Comparison of ENCODE assay signal across 9 cellular contexts in genomic region chr11:15707971-15708370, GRCh38.
A peak's percentile ranks its signal among the peaks of the same experiment; 100 is the strongest.
DNase-seq lines count a peak whose midpoint lies in the region; ATAC-seq and TF ChIP-seq lines count a peak whose summit lies in the region.
"Had no signal": no experiment of that assay in that cellular context is flagged by ENCODE, and none has a peak within 500 bp of the region (broad histone marks: within the 10 kb centered on the region; RNA-seq: fewer than 3 reads in every experiment).

No MANE protein-coding gene starts in this region.

- no peak overlapping the region for H3K27ac ChIP-seq in left lung

- DNase-seq in DMS153 treated with DMSO at 0.1 percent for 48 hours (lab: John Stamatoyannopoulos, UW; ENCODE audit: unreplicated experiment) (peak; percentile 52), NCI-H345 treated with DMSO at 0.1 percent for 48 hours (lab: John Stamatoyannopoulos, UW; ENCODE audit: unreplicated experiment) (peak; percentile 83), dedifferentiated amniotic fluid mesenchymal stem cell (ENCODE audit: extremely low spot score) (peak; percentile 97), mucosa of descending colon (peak; percentile 51 to 55 (median 53)), AML-193 (lab: John Stamatoyannopoulos, UW) (no peak), NCI-H128 (lab: John Stamatoyannopoulos, UW; ENCODE audit: unreplicated experiment) (no peak), left lung (no peak)
- DNase-seq: cortex of kidney had no signal

- no peaks in the 10 kb centered on the region for H3K27me3 ChIP-seq in left lung

- H3K4me3 ChIP-seq in mucosa of descending colon, result no peak overlapping the region
- no peak overlapping the region for H3K4me3 ChIP-seq in left lung

- TF ChIP-seq CTCF in mucosa of descending colon (IDR thresholded peaks at IDR 0.05) (no peak), left lung (IDR thresholded peaks at IDR 0.05) (no peak)

- peaks cover 2% of the 10 kb centered on the region for H3K4me1 ChIP-seq in mucosa of descending colon (ENCODE audit: low read depth)
- no peaks in the 10 kb centered on the region for H3K4me1 ChIP-seq in left lung

- ATAC-seq in mucosa of descending colon (peak; percentile 72), GM18519 (IDR thresholded peaks at IDR 0.05; ENCODE audit: low FRiP score, unreplicated experiment) (no peak), left lung (no peak)

- intact Hi-C loops in mucosa of descending colon (cut with DNase I, micrococcal nuclease), result no loop called here
- intact Hi-C loops in left lung (cut with DNase I), result no loop called here

- H3K9me3 ChIP-seq in mucosa of descending colon (no peaks in the 10 kb centered on the region), left lung (peaks cover 0 to 2% of the 10 kb centered on the region in 2 donors)

- no peaks in the 10 kb centered on the region for H3K36me3 ChIP-seq in mucosa of descending colon (ENCODE audit: low read depth)
- H3K36me3 ChIP-seq in left lung, result no peaks in the 10 kb centered on the region

Comparison
In these comparisons a context has a peak if more than half of its experiments do, and no peak if none do; other contexts are left out.
1. DNase-seq: peak in DMS153 treated with DMSO at 0.1 percent for 48 hours (single experiment), NCI-H345 treated with DMSO at 0.1 percent for 48 hours (single experiment), dedifferentiated amniotic fluid mesenchymal stem cell (single experiment) and mucosa of descending colon (3 of 3); none in AML-193 (0 of 2), NCI-H128 (single experiment) and left lung (0 of 2).